ENCODE assay signal across 9 cellular contexts in the genomic region with DNA sequence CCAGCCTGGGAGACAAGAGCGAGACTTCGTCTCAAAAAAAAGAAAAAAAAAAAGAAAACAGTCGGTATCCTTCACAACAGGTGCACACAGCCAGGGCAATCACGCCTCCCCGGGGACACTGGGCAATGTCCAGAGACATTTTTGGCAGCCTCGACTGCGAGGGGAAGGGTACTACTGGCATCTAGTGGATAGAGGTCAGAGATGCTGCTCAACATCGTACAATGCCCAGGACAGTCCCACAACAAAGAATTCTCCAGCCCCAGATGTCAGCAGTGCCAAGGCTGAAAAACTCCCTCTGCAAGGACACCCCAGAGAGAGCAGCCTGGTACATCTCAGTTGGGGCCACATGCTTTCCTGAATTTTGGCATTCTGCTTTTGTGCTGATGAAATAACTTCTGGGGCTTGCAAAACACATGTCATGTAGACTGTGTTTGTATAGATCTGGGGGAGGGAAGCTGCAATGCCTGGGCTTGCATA. TPM values are rescaled to one million over a fixed set of nuclear protein-coding genes. Genes with fewer than 3 reads are reported as not detected.
DNase-seq lines count a peak whose midpoint lies in the region; ATAC-seq and TF ChIP-seq lines count a peak whose summit lies in the region.
"Had no signal": no experiment of that assay in that cellular context is flagged by ENCODE, and none has a peak within 500 bp of the region (broad histone marks: within the 10 kb centered on the region; RNA-seq: fewer than 3 reads in every experiment).

No MANE protein-coding gene starts in this region.

- no peaks in the 10 kb centered on the region for H3K9me3 ChIP-seq in aorta (ENCODE audit: control insufficient read depth, low read length)

- DNase-seq in SKM-1 treated with dmso at 0.1 percent for 144 hours (lab: John Stamatoyannopoulos, UW; ENCODE audit: unreplicated experiment) = peak; percentile 1
- no peak for DNase-seq in SKM-1 (lab: John Stamatoyannopoulos, UW; ENCODE audit: unreplicated experiment)
- peak; percentile 46 for DNase-seq in left cardiac atrium
- peak in 1 of 2 donors; percentile 56 for DNase-seq in aorta
- no peak for DNase-seq in effector CD8-positive, alpha-beta T cell (lab: John Stamatoyannopoulos, UW)

- no peaks in the 10 kb centered on the region for H3K4me1 ChIP-seq in aorta (ENCODE audit: control insufficient read depth in 1 of 2, insufficient read depth in 2 of 2, low read length in 2 of 2)

- H3K27ac ChIP-seq in aorta (ENCODE audit: low read depth in 1 of 2, low read length in 2 of 2) = no peak overlapping the region
- H3K27ac ChIP-seq: skin epidermis had no signal

- H3K4me3 ChIP-seq in aorta (ENCODE audit: low read length in 2 of 2) = no peak overlapping the region
- H3K4me3 ChIP-seq: skin epidermis had no signal

- intact Hi-C loops in left cardiac atrium (cut with DNase I) (loop anchor here in 1 of 2 donors (5.0 kb wide), 1 partner anchor 36 kb away; no protein-coding TSS in a partner anchor), aorta (cut with DNase I) (no loop called here)

- 19 to 21% methylated on average over 8 of the region's 8 CpGs for WGBS in aorta, 2 donors

- peaks cover 3 to 20% of the 10 kb centered on the region in 2 donors for H3K36me3 ChIP-seq in aorta (ENCODE audit: control insufficient read depth in 1 of 2, insufficient read depth in 2 of 2, low read length in 1 of 2)

- peak; percentile 20; the same call in 2 of the 3 replicates for ATAC-seq in SK-N-SH treated with all-trans-retinoic acid at 6 μM for 48 hours
- ATAC-seq in left cardiac atrium = peak; percentile 50 to 63
- peak; percentile 52 for ATAC-seq in aorta (ENCODE audit: low FRiP score)
- ATAC-seq in GM18511 (IDR thresholded peaks at IDR 0.05; ENCODE audit: unreplicated experiment) = no peak
- ATAC-seq in HG03095 (IDR thresholded peaks at IDR 0.05; ENCODE audit: unreplicated experiment) = no peak

- no peaks in the 10 kb centered on the region for H3K27me3 ChIP-seq in aorta (ENCODE audit: control insufficient read depth in 1 of 2, insufficient read depth in 2 of 2, low read length in 1 of 2)

TF ChIP-seq in SK-N-SH treated with all-trans-retinoic acid at 6 μM for 48 hours, 23 proteins besides CTCF, POLR2A, EP300 and RAD21:
- TF ChIP-seq, protein P1, sequence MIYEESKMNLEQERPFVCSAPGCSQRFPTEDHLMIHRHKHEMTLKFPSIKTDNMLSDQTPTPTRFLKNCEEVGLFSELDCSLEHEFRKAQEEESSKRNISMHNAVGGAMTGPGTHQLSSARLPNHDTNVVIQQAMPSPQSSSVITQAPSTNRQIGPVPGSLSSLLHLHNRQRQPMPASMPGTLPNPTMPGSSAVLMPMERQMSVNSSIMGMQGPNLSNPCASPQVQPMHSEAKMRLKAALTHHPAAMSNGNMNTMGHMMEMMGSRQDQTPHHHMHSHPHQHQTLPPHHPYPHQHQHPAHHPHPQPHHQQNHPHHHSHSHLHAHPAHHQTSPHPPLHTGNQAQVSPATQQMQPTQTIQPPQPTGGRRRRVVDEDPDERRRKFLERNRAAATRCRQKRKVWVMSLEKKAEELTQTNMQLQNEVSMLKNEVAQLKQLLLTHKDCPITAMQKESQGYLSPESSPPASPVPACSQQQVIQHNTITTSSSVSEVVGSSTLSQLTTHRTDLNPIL (CRISPR knock-in tag; IDR thresholded peaks at IDR 0.05; ENCODE audit: low read depth) = no peak
- TF ChIP-seq ZNF70 (CRISPR knock-in tag; IDR thresholded peaks at IDR 0.05) (no peak), ESRRG (CRISPR knock-in tag; IDR thresholded peaks at IDR 0.05) (no peak), SNAI2 (CRISPR knock-in tag; IDR thresholded peaks at IDR 0.05) (no peak), TOX (CRISPR knock-in tag; IDR thresholded peaks at IDR 0.05; ENCODE audit: borderline replicate concordance) (no peak), ZFP3 (CRISPR knock-in tag; IDR thresholded peaks at IDR 0.05) (no peak), ZNF565 (CRISPR knock-in tag; conservative IDR thresholded peaks at IDR 0.05; ENCODE audit: low read depth) (no peak), ZC3H10 (CRISPR knock-in tag; IDR thresholded peaks at IDR 0.05) (no peak), ZFP30 (CRISPR knock-in tag; IDR thresholded peaks at IDR 0.05) (no peak), BACH2 (CRISPR knock-in tag; IDR thresholded peaks at IDR 0.05; ENCODE audit: borderline replicate concordance) (no peak), CSDC2 (CRISPR knock-in tag; IDR thresholded peaks at IDR 0.05) (no peak), GLIS3 (CRISPR knock-in tag; IDR thresholded peaks at IDR 0.05) (no peak), ARNTL (CRISPR knock-in tag; IDR thresholded peaks at IDR 0.05; ENCODE audit: borderline replicate concordance, low read depth) (no peak), ZNF8 (CRISPR knock-in tag; IDR thresholded peaks at IDR 0.05) (no peak)
- TF ChIP-seq, protein P2, sequence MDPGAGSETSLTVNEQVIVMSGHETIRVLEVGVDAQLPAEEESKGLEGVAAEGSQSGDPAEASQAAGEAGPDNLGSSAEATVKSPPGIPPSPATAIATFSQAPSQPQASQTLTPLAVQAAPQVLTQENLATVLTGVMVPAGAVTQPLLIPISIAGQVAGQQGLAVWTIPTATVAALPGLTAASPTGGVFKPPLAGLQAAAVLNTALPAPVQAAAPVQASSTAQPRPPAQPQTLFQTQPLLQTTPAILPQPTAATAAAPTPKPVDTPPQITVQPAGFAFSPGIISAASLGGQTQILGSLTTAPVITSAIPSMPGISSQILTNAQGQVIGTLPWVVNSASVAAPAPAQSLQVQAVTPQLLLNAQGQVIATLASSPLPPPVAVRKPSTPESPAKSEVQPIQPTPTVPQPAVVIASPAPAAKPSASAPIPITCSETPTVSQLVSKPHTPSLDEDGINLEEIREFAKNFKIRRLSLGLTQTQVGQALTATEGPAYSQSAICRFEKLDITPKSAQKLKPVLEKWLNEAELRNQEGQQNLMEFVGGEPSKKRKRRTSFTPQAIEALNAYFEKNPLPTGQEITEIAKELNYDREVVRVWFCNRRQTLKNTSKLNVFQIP (CRISPR knock-in tag; IDR thresholded peaks at IDR 0.05; ENCODE audit: borderline replicate concordance, low read depth) = no peak
- TF ChIP-seq, protein P3, sequence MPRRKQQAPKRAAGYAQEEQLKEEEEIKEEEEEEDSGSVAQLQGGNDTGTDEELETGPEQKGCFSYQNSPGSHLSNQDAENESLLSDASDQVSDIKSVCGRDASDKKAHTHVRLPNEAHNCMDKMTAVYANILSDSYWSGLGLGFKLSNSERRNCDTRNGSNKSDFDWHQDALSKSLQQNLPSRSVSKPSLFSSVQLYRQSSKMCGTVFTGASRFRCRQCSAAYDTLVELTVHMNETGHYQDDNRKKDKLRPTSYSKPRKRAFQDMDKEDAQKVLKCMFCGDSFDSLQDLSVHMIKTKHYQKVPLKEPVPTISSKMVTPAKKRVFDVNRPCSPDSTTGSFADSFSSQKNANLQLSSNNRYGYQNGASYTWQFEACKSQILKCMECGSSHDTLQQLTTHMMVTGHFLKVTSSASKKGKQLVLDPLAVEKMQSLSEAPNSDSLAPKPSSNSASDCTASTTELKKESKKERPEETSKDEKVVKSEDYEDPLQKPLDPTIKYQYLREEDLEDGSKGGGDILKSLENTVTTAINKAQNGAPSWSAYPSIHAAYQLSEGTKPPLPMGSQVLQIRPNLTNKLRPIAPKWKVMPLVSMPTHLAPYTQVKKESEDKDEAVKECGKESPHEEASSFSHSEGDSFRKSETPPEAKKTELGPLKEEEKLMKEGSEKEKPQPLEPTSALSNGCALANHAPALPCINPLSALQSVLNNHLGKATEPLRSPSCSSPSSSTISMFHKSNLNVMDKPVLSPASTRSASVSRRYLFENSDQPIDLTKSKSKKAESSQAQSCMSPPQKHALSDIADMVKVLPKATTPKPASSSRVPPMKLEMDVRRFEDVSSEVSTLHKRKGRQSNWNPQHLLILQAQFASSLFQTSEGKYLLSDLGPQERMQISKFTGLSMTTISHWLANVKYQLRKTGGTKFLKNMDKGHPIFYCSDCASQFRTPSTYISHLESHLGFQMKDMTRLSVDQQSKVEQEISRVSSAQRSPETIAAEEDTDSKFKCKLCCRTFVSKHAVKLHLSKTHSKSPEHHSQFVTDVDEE (CRISPR knock-in tag; IDR thresholded peaks at IDR 0.05) = no peak
- TF ChIP-seq, protein P4, sequence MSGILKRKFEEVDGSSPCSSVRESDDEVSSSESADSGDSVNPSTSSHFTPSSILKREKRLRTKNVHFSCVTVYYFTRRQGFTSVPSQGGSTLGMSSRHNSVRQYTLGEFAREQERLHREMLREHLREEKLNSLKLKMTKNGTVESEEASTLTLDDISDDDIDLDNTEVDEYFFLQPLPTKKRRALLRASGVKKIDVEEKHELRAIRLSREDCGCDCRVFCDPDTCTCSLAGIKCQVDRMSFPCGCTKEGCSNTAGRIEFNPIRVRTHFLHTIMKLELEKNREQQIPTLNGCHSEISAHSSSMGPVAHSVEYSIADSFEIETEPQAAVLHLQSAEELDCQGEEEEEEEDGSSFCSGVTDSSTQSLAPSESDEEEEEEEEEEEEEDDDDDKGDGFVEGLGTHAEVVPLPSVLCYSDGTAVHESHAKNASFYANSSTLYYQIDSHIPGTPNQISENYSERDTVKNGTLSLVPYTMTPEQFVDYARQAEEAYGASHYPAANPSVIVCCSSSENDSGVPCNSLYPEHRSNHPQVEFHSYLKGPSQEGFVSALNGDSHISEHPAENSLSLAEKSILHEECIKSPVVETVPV (CRISPR knock-in tag; IDR thresholded peaks at IDR 0.05) = no peak
- TF ChIP-seq, protein P5, sequence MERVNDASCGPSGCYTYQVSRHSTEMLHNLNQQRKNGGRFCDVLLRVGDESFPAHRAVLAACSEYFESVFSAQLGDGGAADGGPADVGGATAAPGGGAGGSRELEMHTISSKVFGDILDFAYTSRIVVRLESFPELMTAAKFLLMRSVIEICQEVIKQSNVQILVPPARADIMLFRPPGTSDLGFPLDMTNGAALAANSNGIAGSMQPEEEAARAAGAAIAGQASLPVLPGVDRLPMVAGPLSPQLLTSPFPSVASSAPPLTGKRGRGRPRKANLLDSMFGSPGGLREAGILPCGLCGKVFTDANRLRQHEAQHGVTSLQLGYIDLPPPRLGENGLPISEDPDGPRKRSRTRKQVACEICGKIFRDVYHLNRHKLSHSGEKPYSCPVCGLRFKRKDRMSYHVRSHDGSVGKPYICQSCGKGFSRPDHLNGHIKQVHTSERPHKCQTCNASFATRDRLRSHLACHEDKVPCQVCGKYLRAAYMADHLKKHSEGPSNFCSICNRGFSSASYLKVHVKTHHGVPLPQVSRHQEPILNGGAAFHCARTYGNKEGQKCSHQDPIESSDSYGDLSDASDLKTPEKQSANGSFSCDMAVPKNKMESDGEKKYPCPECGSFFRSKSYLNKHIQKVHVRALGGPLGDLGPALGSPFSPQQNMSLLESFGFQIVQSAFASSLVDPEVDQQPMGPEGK (CRISPR knock-in tag; IDR thresholded peaks at IDR 0.05; ENCODE audit: borderline replicate concordance) = no peak

RNA-seq across cellular contexts. Expression of a gene that starts 21.5 kb away (rescaled TPM):
- total RNA-seq in left cardiac atrium (100 to 1,000 TPM; 268 to 331 TPM), aorta (100 to 1,000 TPM; 114 to 134 TPM)
- 100 to 1,000 TPM in 1 of 2 donors, 10 to 100 TPM in 1; 91.2 to 135 TPM for polyA plus RNA-seq in aorta

RNA-seq across cellular contexts. Expression of a gene that starts 53.8 kb away (rescaled TPM):
- total RNA-seq in left cardiac atrium (10 to 100 TPM; 24.2 to 31.6 TPM), aorta (10 to 100 TPM; 36.4 to 44.4 TPM)
- 10 to 100 TPM; 21.3 to 25.4 TPM for polyA plus RNA-seq in aorta

Comparison
In these comparisons a context has a peak if more than half of its experiments do, and no peak if none do; other contexts are left out.
1. DNase-seq: peak in SKM-1 treated with dmso at 0.1 percent for 144 hours (single experiment) and left cardiac atrium (single experiment); none in SKM-1 (single experiment) and effector CD8-positive, alpha-beta T cell (single experiment).
2. ATAC-seq: peak in SK-N-SH treated with all-trans-retinoic acid at 6 μM for 48 hours (single experiment), left cardiac atrium (2 of 2) and aorta (single experiment); none in GM18511 (single experiment) and HG03095 (single experiment).